ENCODE assay signal across 19 cellular contexts in the genomic region with DNA sequence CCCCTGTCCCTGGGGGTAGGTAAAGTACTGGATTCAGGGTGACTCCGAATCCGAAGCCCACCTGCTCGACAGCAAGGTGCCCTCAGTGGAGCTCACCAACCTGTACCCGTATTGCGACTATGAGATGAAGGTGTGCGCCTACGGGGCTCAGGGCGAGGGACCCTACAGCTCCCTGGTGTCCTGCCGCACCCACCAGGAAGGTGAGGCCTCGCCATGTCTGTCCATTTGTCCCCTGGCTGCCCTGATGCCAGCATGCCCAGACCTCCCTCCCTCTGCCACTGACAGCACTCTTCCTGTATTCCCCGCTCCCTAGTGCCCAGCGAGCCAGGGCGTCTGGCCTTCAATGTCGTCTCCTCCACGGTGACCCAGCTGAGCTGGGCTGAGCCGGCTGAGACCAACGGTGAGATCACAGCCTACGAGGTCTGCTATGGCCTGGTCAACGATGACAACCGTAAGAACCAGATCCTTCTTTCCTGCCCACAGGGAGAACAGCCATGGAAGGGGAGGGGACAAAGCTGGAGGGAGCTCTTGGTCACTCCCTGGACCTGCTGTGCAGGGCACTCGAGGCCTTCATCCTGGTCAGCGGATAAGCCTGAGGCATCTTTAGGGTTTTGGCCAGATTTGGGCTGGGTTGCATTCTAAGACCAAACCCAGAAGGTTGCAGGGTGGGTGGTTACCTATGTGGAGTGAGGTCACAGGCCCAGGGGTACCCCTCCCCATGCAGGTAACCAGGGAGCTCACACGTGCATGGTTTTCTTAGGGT.
"Had no signal": no experiment of that assay in that cellular context is flagged by ENCODE, and none has a peak within 500 bp of the region (broad histone marks: within the 10 kb centered on the region; RNA-seq: fewer than 3 reads in every experiment).

No MANE protein-coding gene starts in this region.

- H3K4me2 ChIP-seq: smooth muscle cell had no signal

- H3K4me1 ChIP-seq: prostate gland had no signal

- H3K36me3 Mint-ChIP-seq: natural killer cell treated with Interleukin-12 subunit alpha and Interleukin-12 subunit beta and Interleukin-15 and Interleukin-18, amount 100 ng/mL, for 72 hours had no signal

- H3K9me3 ChIP-seq: gastroesophageal sphincter, heart right ventricle, prostate gland, upper lobe of left lung had no signal

- H3K27ac ChIP-seq: heart right ventricle, prostate gland, upper lobe of left lung had no signal

- H3K27me3 ChIP-seq: gastroesophageal sphincter, heart right ventricle, upper lobe of left lung had no signal

- FAIRE-seq: colon, endometrium, TTC549 had no signal

- H3K4me3 ChIP-seq: gastroesophageal sphincter, heart right ventricle, lung, prostate gland, smooth muscle cell, upper lobe of left lung had no signal

- H3K27me3 Mint-ChIP-seq: activated B cell treated with CpG ODN at 0.5 μM for 24 hours had no signal

- H3K4me3 Mint-ChIP-seq: activated B cell treated with CpG ODN at 0.5 μM for 24 hours; activated CD4-positive, alpha-beta T cell treated with anti-CD3 and anti-CD28 coated beads, Interleukin-2, amount 10 ng/mL, durations not matched to agents 24 days and 14 days; activated CD8-positive, alpha-beta T cell treated with anti-CD3 and anti-CD28 coated beads, Interleukin-2, amount 10 ng/mL, durations not matched to agents 7 days and 5 days had no signal

- DNase-seq: activated B cell treated with CpG ODN at 0.5 μM for 24 hours; activated CD4-positive, alpha-beta T cell treated with anti-CD3 and anti-CD28 coated beads, Interleukin-2, amount 10 ng/mL, durations not matched to agents 24 days and 14 days; activated CD8-positive, alpha-beta memory T cell treated with anti-CD3 and anti-CD28 coated beads, Interleukin-2, amount 50 U/mL, for 4 hours; activated CD8-positive, alpha-beta T cell treated with anti-CD3 and anti-CD28 coated beads, Interleukin-2, amount 10 ng/mL, durations not matched to agents 7 days and 5 days; activated effector memory CD4-positive, alpha-beta T cell treated with anti-CD3 and anti-CD28 coated beads, Interleukin-2, amount 50 U/mL, for 16 hours; activated T-cell treated with anti-CD3 and anti-CD28 coated beads, Interleukin-2, amount 50 U/mL, for 48 hours; heart right ventricle; right cardiac atrium; stimulated activated naive CD8-positive, alpha-beta T cell treated with anti-CD3 and anti-CD28 coated beads, Interleukin-15, amount 100 ng/mL, for 72 hours; T-helper 2 cell had no signal

- H3K36me3 ChIP-seq: prostate gland had no signal

- H3K27ac Mint-ChIP-seq: activated CD4-positive, alpha-beta T cell treated with anti-CD3 and anti-CD28 coated beads, Interleukin-2, amount 10 ng/mL, durations not matched to agents 24 days and 14 days; activated CD8-positive, alpha-beta T cell treated with anti-CD3 and anti-CD28 coated beads, Interleukin-2, amount 10 ng/mL, durations not matched to agents 7 days and 5 days; natural killer cell treated with Interleukin-12 subunit alpha and Interleukin-12 subunit beta and Interleukin-15 and Interleukin-18, amount 100 ng/mL, for 72 hours; stimulated activated naive CD8-positive, alpha-beta T cell treated with anti-CD3 and anti-CD28 coated beads, Interleukin-15, amount 100 ng/mL, for 72 hours had no signal

- H3K9me3 Mint-ChIP-seq: activated B cell treated with CpG ODN at 0.5 μM for 24 hours; activated CD4-positive, alpha-beta T cell treated with anti-CD3 and anti-CD28 coated beads, Interleukin-2, amount 10 ng/mL, durations not matched to agents 24 days and 14 days; natural killer cell treated with Interleukin-12 subunit alpha and Interleukin-12 subunit beta and Interleukin-15 and Interleukin-18, amount 100 ng/mL, for 72 hours; stimulated activated naive CD8-positive, alpha-beta T cell treated with anti-CD3 and anti-CD28 coated beads, Interleukin-15, amount 100 ng/mL, for 72 hours had no signal
